8 cellular contexts compared by ENCODE assay signal in the genomic region with DNA sequence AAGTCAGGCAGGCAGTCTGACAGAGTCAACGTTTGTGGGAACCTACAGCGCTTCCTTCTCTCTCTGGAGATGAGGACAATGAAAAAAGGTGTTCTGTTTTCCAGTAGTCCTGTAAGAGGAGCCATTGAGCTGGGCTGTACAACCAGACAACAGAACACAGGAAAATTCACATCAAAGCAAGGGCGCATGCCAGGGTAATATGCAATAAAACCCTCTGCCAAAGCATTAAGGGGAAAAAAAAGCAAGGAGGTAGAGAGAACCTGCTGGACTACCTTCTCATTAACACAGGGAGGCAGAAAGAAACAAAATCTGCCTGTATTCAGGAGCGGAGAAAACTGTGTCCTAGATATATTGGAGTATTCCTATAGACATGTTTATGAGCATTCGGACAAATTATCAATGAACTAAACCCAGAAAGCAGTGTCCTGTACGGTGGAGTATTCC. TPM values are rescaled to one million over a fixed set of nuclear protein-coding genes. Genes with fewer than 3 reads are reported as not detected.
DNase-seq lines count a peak whose midpoint lies in the region; ATAC-seq and TF ChIP-seq lines count a peak whose summit lies in the region.

No MANE protein-coding gene starts in this region.

- intact Hi-C loops in HCT116 (cut with micrococcal nuclease): loop anchor here (1.0 kb wide), 2 partner anchors 58 to 71 kb away; no protein-coding TSS in a partner anchor
- intact Hi-C loops in activated T-helper 2 cell treated with anti-CD3 and anti-CD28 coated beads, Interferon-gamma antibody, Interleukin-2, Interleukin-4, amounts not matched to agents 10 μg/mL and 5 μg/mL and 100 μg/mL, durations not matched to agents 14 hours and 24 hours and 36 hours (cut with micrococcal nuclease): loop anchor here (1.0 to 2.0 kb wide), 2 partner anchors 19 to 71 kb away; no protein-coding TSS in a partner anchor
- intact Hi-C loops in Right ventricle myocardium superior (cut with DNase I): loop anchor here (2.0 to 10.0 kb wide), 2 partner anchors 71 to 109 kb away; no protein-coding TSS in a partner anchor

- TF ChIP-seq RAD21 in HCT116 (IDR thresholded peaks at IDR 0.05; ENCODE audit: low read depth): peak; percentile 89

- H4K91ac ChIP-seq in trophoblast cell (ENCODE audit: low read depth, low read length): no peak overlapping the region

- H3K4me3 ChIP-seq in HCT116 (replicated peaks in 1 of 2; ENCODE audit: low read depth in 1 of 2, low read length in 2 of 2) (peak overlapping the region; percentile 71 to 82), trophoblast cell (ENCODE audit: low read depth, low read length) (no peak overlapping the region)

- peaks cover 49% of the 10 kb centered on the region for H3K4me1 Mint-ChIP-seq in activated T-helper 2 cell treated with anti-CD3 and anti-CD28 coated beads, Interferon-gamma antibody, Interleukin-2, Interleukin-4, amounts not matched to agents 10 μg/mL and 5 μg/mL and 100 μg/mL, durations not matched to agents 14 hours and 24 hours and 36 hours (ENCODE audit: low read depth)

- H3K9me2 ChIP-seq in HCT116 (ENCODE audit: insufficient read depth): no peaks in the 10 kb centered on the region

- H3K9me3 ChIP-seq in HCT116 (ENCODE audit: control insufficient read depth in 1 of 2, insufficient read depth in 1 of 2, low read depth in 1 of 2, low read length in 2 of 2) (no peaks in the 10 kb centered on the region), trophoblast cell (ENCODE audit: insufficient read depth, low read depth, low read length) (no peaks in the 10 kb centered on the region)

- H2BK5ac ChIP-seq in trophoblast cell (ENCODE audit: low read depth, low read length, poor library complexity): no peak overlapping the region

- POLR2A ChIA-PET in HCT116 (lab: Charles Lee): interaction anchor here (0.6 kb wide), 1 partner anchor 23 kb away, joined by 4 read pairs; no protein-coding TSS in a partner anchor

- peak; percentile 79 for DNase-seq in COR-L47 (lab: John Stamatoyannopoulos, UW)
- peak; percentile 68 for DNase-seq in HCT116 (ENCODE audit: low read depth, low spot score)
- DNase-seq in NCI-H446 (lab: John Stamatoyannopoulos, UW): peak; percentile 44 to 68
- no peak for DNase-seq in activated T-helper 2 cell treated with anti-CD3 and anti-CD28 coated beads, Interferon-gamma antibody, Interleukin-2, Interleukin-4, amounts not matched to agents 10 μg/mL and 5 μg/mL and 100 μg/mL, durations not matched to agents 14 hours and 24 hours and 36 hours (ENCODE audit: low spot score)
- no peak for DNase-seq in Right ventricle myocardium superior
- DNase-seq in trophoblast cell: peak; percentile 70 to 75

- TF ChIP-seq CTCF in HCT116 (IDR thresholded peaks at IDR 0.05 in 2 of 3, conservative IDR thresholded peaks at IDR 0.05 in 1 of 3; ENCODE audit: borderline replicate concordance in 1 of 3, insufficient read depth in 1 of 3, low read depth in 2 of 3, low read length in 2 of 3): peak; percentile 65 to 86 (median 74)

- H3K27me3 ChIP-seq in HCT116 (ENCODE audit: insufficient read depth, low read length): no peaks in the 10 kb centered on the region
- H3K27me3 ChIP-seq in trophoblast cell (ENCODE audit: insufficient read depth, low read length): no peaks in the 10 kb centered on the region

- no peak overlapping the region for H4K8ac ChIP-seq in trophoblast cell (ENCODE audit: low read depth, low read length)

- peak; percentile 53 for ATAC-seq in HCT116
- peak; percentile 51 for ATAC-seq in Right ventricle myocardium superior (ENCODE audit: poor library complexity)
- no peak for ATAC-seq in HG02798 (IDR thresholded peaks at IDR 0.05; ENCODE audit: poor library complexity, unreplicated experiment)
- ATAC-seq in GM19395 (IDR thresholded peaks at IDR 0.05; ENCODE audit: unreplicated experiment): no peak

- H3K23ac ChIP-seq in trophoblast cell (ENCODE audit: low read length): no peak overlapping the region

- peak overlapping the region; percentile 96 for H3K4me2 ChIP-seq in HCT116 (ENCODE audit: low read length)
- H3K4me2 ChIP-seq in trophoblast cell (ENCODE audit: low read length): peak overlapping the region; percentile 61

- H3K27ac ChIP-seq in HCT116 (ENCODE audit: low read depth, low read length): no peak overlapping the region
- no peak overlapping the region for H3K27ac ChIP-seq in trophoblast cell (ENCODE audit: low read depth, low read length)

- WGBS in trophoblast cell (ENCODE audit: extremely low coverage, insufficient coverage, insufficient read length): no CpG with 5 or more reads among the region's 6 CpGs

- no peaks in the 10 kb centered on the region for H3K27me3 Mint-ChIP-seq in activated T-helper 2 cell treated with anti-CD3 and anti-CD28 coated beads, Interferon-gamma antibody, Interleukin-2, Interleukin-4, amounts not matched to agents 10 μg/mL and 5 μg/mL and 100 μg/mL, durations not matched to agents 14 hours and 24 hours and 36 hours (ENCODE audit: low read depth)

- H3K79me2 ChIP-seq in HCT116 (ENCODE audit: insufficient read depth, low read length): no peaks in the 10 kb centered on the region
- peaks cover 6% of the 10 kb centered on the region for H3K79me2 ChIP-seq in trophoblast cell (ENCODE audit: control insufficient read depth, insufficient read depth, low read length, poor library complexity)

- no peak overlapping the region for H3K4ac ChIP-seq in trophoblast cell (ENCODE audit: low read depth, low read length)

- H3K36me3 ChIP-seq in HCT116 (ENCODE audit: control insufficient read depth in 1 of 2, insufficient read depth in 2 of 2, low read length in 2 of 2) (no peaks in the 10 kb centered on the region), trophoblast cell (ENCODE audit: control insufficient read depth in 1 of 2, insufficient read depth in 2 of 2, low read length in 2 of 2) (no peaks in the 10 kb centered on the region)

- BruUV-seq in HCT116 (replicated peaks; lab: Mats Ljungman, UMichigan): TSS peak; percentile 65

- peak overlapping the region; percentile 82 for H3K4me3 Mint-ChIP-seq in activated T-helper 2 cell treated with anti-CD3 and anti-CD28 coated beads, Interferon-gamma antibody, Interleukin-2, Interleukin-4, amounts not matched to agents 10 μg/mL and 5 μg/mL and 100 μg/mL, durations not matched to agents 14 hours and 24 hours and 36 hours (ENCODE audit: low read depth)

- H3K9ac ChIP-seq in HCT116 (ENCODE audit: low read length): 0 out of 2 replicates have a peak overlapping the region, but pooled peaks have one; percentile 66
- no peak overlapping the region for H3K9ac ChIP-seq in trophoblast cell (ENCODE audit: low read length)

- no peak overlapping the region for H4K12ac ChIP-seq in trophoblast cell (ENCODE audit: low read depth, low read length)

- H3K36me3 Mint-ChIP-seq in activated T-helper 2 cell treated with anti-CD3 and anti-CD28 coated beads, Interferon-gamma antibody, Interleukin-2, Interleukin-4, amounts not matched to agents 10 μg/mL and 5 μg/mL and 100 μg/mL, durations not matched to agents 14 hours and 24 hours and 36 hours (ENCODE audit: low read depth): peaks cover 14% of the 10 kb centered on the region

- H3K4me1 ChIP-seq in HCT116 (ENCODE audit: control insufficient read depth in 1 of 2, insufficient read depth in 2 of 2, low read length in 2 of 2) (peaks cover 28 to 45% of the 10 kb centered on the region in 2 experiments; a peak in 3 of 4 replicates), trophoblast cell (ENCODE audit: control insufficient read depth in 1 of 2, insufficient read depth in 2 of 2, low read length in 2 of 2) (peaks cover 10% of the 10 kb centered on the region in 2 experiments)

- no peaks in the 10 kb centered on the region for H4K20me1 ChIP-seq in HCT116 (ENCODE audit: insufficient read depth)

- no peak overlapping the region for H2AFZ ChIP-seq in HCT116 (ENCODE audit: low read depth, low read length, poor library complexity, severe bottlenecking)
- H2AFZ ChIP-seq in trophoblast cell (ENCODE audit: insufficient read depth, low read length, poor library complexity): no peak overlapping the region

- H3K9me3 Mint-ChIP-seq in activated T-helper 2 cell treated with anti-CD3 and anti-CD28 coated beads, Interferon-gamma antibody, Interleukin-2, Interleukin-4, amounts not matched to agents 10 μg/mL and 5 μg/mL and 100 μg/mL, durations not matched to agents 14 hours and 24 hours and 36 hours: no peaks in the 10 kb centered on the region

- no peak for TF ChIP-seq POLR2A in HCT116 (IDR thresholded peaks at IDR 0.05; ENCODE audit: borderline replicate concordance, extremely low read depth, insufficient read depth, insufficient read length)

- no peak overlapping the region for H3K18ac ChIP-seq in trophoblast cell (ENCODE audit: low read length)

- H3K79me1 ChIP-seq in trophoblast cell (ENCODE audit: low read length): peaks cover 10% of the 10 kb centered on the region

- H2BK120ac ChIP-seq in trophoblast cell (ENCODE audit: insufficient read depth, low read length, poor library complexity): no peak overlapping the region

- CTCF ChIA-PET in HCT116 (lab: Charles Lee): interaction anchor here (0.7 to 3.1 kb wide), 8 partner anchors 9 to 269 kb away, joined by 3 to 16 read pairs (median 3); no protein-coding TSS in a partner anchor

- no peak overlapping the region for H2AK5ac ChIP-seq in trophoblast cell (ENCODE audit: low read length)

- H3K14ac ChIP-seq in trophoblast cell (ENCODE audit: low read length): no peak overlapping the region

- H2BK12ac ChIP-seq in trophoblast cell (ENCODE audit: low read length): no peak overlapping the region

- RAD21 ChIA-PET in HCT116 (lab: Charles Lee; ENCODE audit: low non-redundant PET in 1 of 2, low total read pairs in 2 of 2, uncharacterized antibody in 2 of 2, unreplicated experiment in 2 of 2): interaction anchor here in 1 of 2 experiments (1.0 kb wide), 1 partner anchor 71 kb away, joined by 3 read pairs; no protein-coding TSS in a partner anchor

- H3K27ac Mint-ChIP-seq in activated T-helper 2 cell treated with anti-CD3 and anti-CD28 coated beads, Interferon-gamma antibody, Interleukin-2, Interleukin-4, amounts not matched to agents 10 μg/mL and 5 μg/mL and 100 μg/mL, durations not matched to agents 14 hours and 24 hours and 36 hours: peak overlapping the region; percentile 66

TF ChIP-seq in HCT116, 20 proteins besides CTCF, POLR2A, EP300 and RAD21 (continues in another document):
- TF ChIP-seq TCF7L2 (IDR thresholded peaks at IDR 0.05; ENCODE audit: borderline replicate concordance, extremely low read depth, insufficient read depth, insufficient read length): peak; percentile 93
- 0 out of 2 replicates have a peak, but pooled peaks have one; percentile 8 for TF ChIP-seq JUND (IDR thresholded peaks at IDR 0.05)
- TF ChIP-seq EZH2 (IDR thresholded peaks at IDR 0.05): no peak
- TF ChIP-seq, protein P1, sequence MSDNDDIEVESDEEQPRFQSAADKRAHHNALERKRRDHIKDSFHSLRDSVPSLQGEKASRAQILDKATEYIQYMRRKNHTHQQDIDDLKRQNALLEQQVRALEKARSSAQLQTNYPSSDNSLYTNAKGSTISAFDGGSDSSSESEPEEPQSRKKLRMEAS (IDR thresholded peaks at IDR 0.05): peak; percentile 34

RNA-seq across cellular contexts. Expression of a gene that starts 1.3 kb away (rescaled TPM):
- total RNA-seq in HCT116 (2021; ENCODE audit: unreplicated experiment) (8.6 TPM), Right ventricle myocardium superior (4.8 TPM)
- 5.1 and 6.4 TPM in 2 replicates for polyA plus RNA-seq in HCT116 (2012)
- total RNA-seq in activated T-helper 2 cell treated with anti-CD3 and anti-CD28 coated beads, Interferon-gamma antibody, Interleukin-2, Interleukin-4, amounts not matched to agents 10 μg/mL and 5 μg/mL and 100 μg/mL, durations not matched to agents 14 hours and 24 hours and 36 hours: 15.8 and 17.7 TPM in 2 replicates
- polyA plus RNA-seq in trophoblast cell (2013): 8.4 and 8.8 TPM in 2 replicates

Comparison
In these comparisons a context has a peak if more than half of its experiments do, and no peak if none do; other contexts are left out.
1. DNase-seq: peak in COR-L47 (single experiment), HCT116 (single experiment), NCI-H446 (2 of 2) and trophoblast cell (2 of 2); none in activated T-helper 2 cell treated with anti-CD3 and anti-CD28 coated beads, Interferon-gamma antibody, Interleukin-2, Interleukin-4, amounts not matched to agents 10 μg/mL and 5 μg/mL and 100 μg/mL, durations not matched to agents 14 hours and 24 hours and 36 hours (single experiment) and Right ventricle myocardium superior (single experiment).
2. ATAC-seq: peak in HCT116 (single experiment) and Right ventricle myocardium superior (single experiment); none in HG02798 (single experiment) and GM19395 (single experiment).